ENCODE assay signal across 22 cellular contexts in the genomic region with DNA sequence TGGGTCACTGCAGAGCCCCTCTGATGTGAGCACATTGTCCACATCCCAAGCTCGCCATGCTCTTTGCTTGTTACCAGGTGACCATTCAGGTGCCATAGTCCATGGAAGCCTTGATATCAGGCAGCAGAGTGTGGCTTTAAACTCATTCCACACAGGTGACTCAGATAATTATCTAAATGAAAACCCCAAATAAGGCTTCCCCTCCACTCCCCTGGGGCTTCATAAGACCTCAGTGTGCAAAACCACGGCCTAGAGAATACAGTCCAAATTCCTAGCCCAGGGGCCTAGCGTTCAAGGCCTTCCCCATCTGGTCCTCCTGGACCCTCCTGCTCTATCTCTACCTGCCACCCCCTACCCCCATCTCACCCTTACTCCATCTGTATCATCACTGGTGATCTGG.
DNase-seq lines count a peak whose midpoint lies in the region; ATAC-seq and TF ChIP-seq lines count a peak whose summit lies in the region.
"Had no signal": no experiment of that assay in that cellular context is flagged by ENCODE, and none has a peak within 500 bp of the region (broad histone marks: within the 10 kb centered on the region; RNA-seq: fewer than 3 reads in every experiment).

No MANE protein-coding gene starts in this region.

- intact Hi-C loops in ascending aorta (cut with DNase I) (loop anchor here (10.0 kb wide), 1 partner anchor 582 kb away; a partner anchor contains a TSS), upper lobe of right lung (cut with DNase I) (no loop called here), sciatic nerve (cut with DNase I) (no loop called here)

- no peak for ATAC-seq in upper lobe of right lung
- no peak for ATAC-seq in sciatic nerve
- no peak for ATAC-seq in natural killer cell treated with Interleukin-12 subunit alpha and Interleukin-12 subunit beta and Interleukin-15 and Interleukin-18, amount 100 ng/mL, for 72 hours
- ATAC-seq: stimulated activated naive CD8-positive, alpha-beta T cell treated with anti-CD3 and anti-CD28 coated beads, Interleukin-15, Interleukin-2, amounts not matched to agents 100 U/mL and 50 U/mL, for 24 hours had no signal

- H3K9ac ChIP-seq in BLaER1: peak overlapping the region; percentile 14; the same call in 1 of the 2 replicates

- no peak overlapping the region for H3K4me3 ChIP-seq in BLaER1
- no peak overlapping the region for H3K4me3 ChIP-seq in ascending aorta
- H3K4me3 ChIP-seq in upper lobe of right lung: no peak overlapping the region
- H3K4me3 ChIP-seq in MG63: no peak overlapping the region
- H3K4me3 ChIP-seq: gastrocnemius medialis, left ventricle myocardium inferior, right atrium auricular region had no signal

- peak overlapping the region; percentile 83 for H3K4me2 ChIP-seq in BLaER1

- H3K4me1 ChIP-seq in BLaER1: peaks cover 44% of the 10 kb centered on the region
- H3K4me1 ChIP-seq in ascending aorta: peaks cover 12 to 41% of the 10 kb centered on the region in 2 donors
- H3K4me1 ChIP-seq in upper lobe of right lung: no peaks in the 10 kb centered on the region
- H3K4me1 ChIP-seq: gastrocnemius medialis had no signal

- no peak for DNase-seq in ascending aorta (ENCODE audit: low spot score in 2 of 2)
- DNase-seq in islet precursor cell: peak; percentile 66
- no peak for DNase-seq in upper lobe of right lung
- no peak for DNase-seq in sciatic nerve (ENCODE audit: low spot score)
- no peak for DNase-seq in MG63
- no peak for DNase-seq in natural killer cell treated with Interleukin-12 subunit alpha and Interleukin-12 subunit beta and Interleukin-15 and Interleukin-18, amount 100 ng/mL, for 72 hours (ENCODE audit: low spot score)
- DNase-seq: ACHN; activated CD4-positive, alpha-beta T cell treated with anti-CD3 and anti-CD28 coated beads, Interleukin-2, amount 50 U/mL, for 48 hours; activated naive CD4-positive, alpha-beta T cell treated with Interleukin-2 at 50 U/mL for 16 hours; brain microvascular endothelial cell; DMS79; NCI-H187 treated with DMSO at 0.1 percent for 48 hours; NCI-H510A; Right ventricle myocardium superior; stimulated activated naive CD8-positive, alpha-beta T cell treated with anti-CD3 and anti-CD28 coated beads, Interleukin-15, Interleukin-2, amounts not matched to agents 100 U/mL and 50 U/mL, for 24 hours had no signal

- H4K20me1 ChIP-seq in BLaER1: peaks cover 27% of the 10 kb centered on the region

- peak overlapping the region in 2 of 4 donors; percentile 29 to 39 for H3K4me3 Mint-ChIP-seq in IgD-negative memory B cell
- H3K4me3 Mint-ChIP-seq in natural killer cell treated with Interleukin-12 subunit alpha and Interleukin-12 subunit beta and Interleukin-15 and Interleukin-18, amount 100 ng/mL, for 72 hours: no peak overlapping the region
- H3K4me3 Mint-ChIP-seq: type B pancreatic cell had no signal

- TF ChIP-seq CTCF in ascending aorta (IDR thresholded peaks at IDR 0.05) (no peak), upper lobe of right lung (IDR thresholded peaks at IDR 0.05) (no peak)

- H3K9me3 ChIP-seq in BLaER1 (no peaks in the 10 kb centered on the region), ascending aorta (no peaks in the 10 kb centered on the region), upper lobe of right lung (no peaks in the 10 kb centered on the region), MG63 (no peaks in the 10 kb centered on the region)
- H3K9me3 ChIP-seq: gastrocnemius medialis, left ventricle myocardium inferior, right atrium auricular region had no signal

- peaks cover 14 to 20% (median 19%) of the 10 kb centered on the region in 3 donors for H3K4me1 Mint-ChIP-seq in IgD-negative memory B cell
- no peaks in the 10 kb centered on the region for H3K4me1 Mint-ChIP-seq in natural killer cell treated with Interleukin-12 subunit alpha and Interleukin-12 subunit beta and Interleukin-15 and Interleukin-18, amount 100 ng/mL, for 72 hours (ENCODE audit: low read depth in 2 of 2)

- no peaks in the 10 kb centered on the region for H3K27me3 ChIP-seq in BLaER1
- no peaks in the 10 kb centered on the region for H3K27me3 ChIP-seq in ascending aorta
- H3K27me3 ChIP-seq in upper lobe of right lung: no peaks in the 10 kb centered on the region
- no peaks in the 10 kb centered on the region for H3K27me3 ChIP-seq in MG63
- H3K27me3 ChIP-seq: brain microvascular endothelial cell, gastrocnemius medialis, right atrium auricular region had no signal

- no peaks in the 10 kb centered on the region for H3K9me3 Mint-ChIP-seq in IgD-negative memory B cell
- H3K9me3 Mint-ChIP-seq in natural killer cell treated with Interleukin-12 subunit alpha and Interleukin-12 subunit beta and Interleukin-15 and Interleukin-18, amount 100 ng/mL, for 72 hours: no peaks in the 10 kb centered on the region
- H3K9me3 Mint-ChIP-seq: type B pancreatic cell had no signal

- peak overlapping the region; percentile 71; the same call in 1 of the 2 replicates for H3K27ac ChIP-seq in BLaER1
- H3K27ac ChIP-seq in ascending aorta: peak overlapping the region; percentile 79 to 91
- no peak overlapping the region for H3K27ac ChIP-seq in upper lobe of right lung
- H3K27ac ChIP-seq: brain microvascular endothelial cell, gastrocnemius medialis, left ventricle myocardium inferior, VCaP had no signal

- no peaks in the 10 kb centered on the region for H3K36me3 Mint-ChIP-seq in IgD-negative memory B cell
- no peaks in the 10 kb centered on the region for H3K36me3 Mint-ChIP-seq in natural killer cell treated with Interleukin-12 subunit alpha and Interleukin-12 subunit beta and Interleukin-15 and Interleukin-18, amount 100 ng/mL, for 72 hours

- H3K36me3 ChIP-seq in BLaER1 (peaks cover 73% of the 10 kb centered on the region), ascending aorta (peaks cover 93 to 100% of the 10 kb centered on the region in 2 donors), upper lobe of right lung (peaks cover 88% of the 10 kb centered on the region), MG63 (peaks cover 18% of the 10 kb centered on the region)

- peaks cover 4% of the 10 kb centered on the region for H3K27me3 Mint-ChIP-seq in IgD-negative memory B cell
- peaks cover 0 to 7% of the 10 kb centered on the region in 2 donors for H3K27me3 Mint-ChIP-seq in natural killer cell treated with Interleukin-12 subunit alpha and Interleukin-12 subunit beta and Interleukin-15 and Interleukin-18, amount 100 ng/mL, for 72 hours
- H3K27me3 Mint-ChIP-seq: type B pancreatic cell had no signal

- peak overlapping the region in 2 of 3 donors; percentile 9 to 85 for H3K27ac Mint-ChIP-seq in IgD-negative memory B cell
- no peak overlapping the region for H3K27ac Mint-ChIP-seq in natural killer cell treated with Interleukin-12 subunit alpha and Interleukin-12 subunit beta and Interleukin-15 and Interleukin-18, amount 100 ng/mL, for 72 hours
- H3K27ac Mint-ChIP-seq: type B pancreatic cell had no signal

Comparison
In these comparisons a context has a peak if more than half of its experiments do, and no peak if none do; other contexts are left out.
1. H3K27ac Mint-ChIP-seq: peak in IgD-negative memory B cell (2 of 3); none in natural killer cell treated with Interleukin-12 subunit alpha and Interleukin-12 subunit beta and Interleukin-15 and Interleukin-18, amount 100 ng/mL, for 72 hours (0 of 2).